Comparison of ENCODE assay signal across 31 cellular contexts in genomic region chr18:7105943-7106342, GRCh38. TPM values are rescaled to one million over a fixed set of nuclear protein-coding genes. Genes with fewer than 3 reads are reported as not detected.
"Had no signal": no experiment of that assay in that cellular context is flagged by ENCODE, and none has a peak within 500 bp of the region (broad histone marks: within the 10 kb centered on the region; RNA-seq: fewer than 3 reads in every experiment).

No MANE protein-coding gene starts in this region.

- H3K27me3 Mint-ChIP-seq: activated CD4-positive, alpha-beta T cell treated with anti-CD3 and anti-CD28 coated beads, Interleukin-2, amount 10 ng/mL, durations not matched to agents 7 days and 5 days; activated naive CD8-positive, alpha-beta T cell treated with anti-CD3 and anti-CD28 coated beads, Interleukin-2, amount 10 ng/mL, durations not matched to agents 7 days and 5 days had no signal

- H3K36me3 ChIP-seq: ascending aorta, breast epithelium, SJCRH30 had no signal

- H3K9me3 Mint-ChIP-seq: activated T-cell treated with anti-CD3 and anti-CD28 coated beads, Interleukin-2, amount 50 U/mL, for 24 hours had no signal

- H3K27me3 ChIP-seq: ascending aorta, breast epithelium, SJCRH30 had no signal

- H3K27ac ChIP-seq: ascending aorta, breast epithelium, SJCRH30, SK-N-MC had no signal

- FAIRE-seq: TTC549 had no signal

- H3K4me1 Mint-ChIP-seq: activated CD4-positive, alpha-beta T cell treated with anti-CD3 and anti-CD28 coated beads for 36 hours; activated CD4-positive, alpha-beta T cell treated with anti-CD3 and anti-CD28 coated beads, Interleukin-2, amount 10 ng/mL, durations not matched to agents 7 days and 5 days; activated naive CD4-positive, alpha-beta T cell treated with anti-CD3 and anti-CD28 coated beads, Interleukin-2, amount 50 U/mL, for 24 hours; activated naive CD8-positive, alpha-beta T cell treated with anti-CD3 and anti-CD28 coated beads, Interleukin-2, amount 10 ng/mL, durations not matched to agents 7 days and 5 days had no signal

- H3K27ac Mint-ChIP-seq: activated CD4-positive, alpha-beta T cell treated with anti-CD3 and anti-CD28 coated beads for 36 hours; activated CD4-positive, alpha-beta T cell treated with anti-CD3 and anti-CD28 coated beads, Interleukin-2, amount 10 ng/mL, durations not matched to agents 7 days and 5 days; activated CD8-positive, alpha-beta T cell treated with anti-CD3 and anti-CD28 coated beads, Interleukin-2, amount 10 ng/mL, durations not matched to agents 7 days and 5 days; activated naive CD4-positive, alpha-beta T cell treated with anti-CD3 and anti-CD28 coated beads, Interleukin-2, amount 50 U/mL, for 24 hours; activated naive CD8-positive, alpha-beta T cell treated with anti-CD3 and anti-CD28 coated beads, Interleukin-2, amount 10 ng/mL, durations not matched to agents 7 days and 5 days; activated T-cell treated with anti-CD3 and anti-CD28 coated beads, Interleukin-2, amount 50 U/mL, for 24 hours; activated T-helper 2 cell treated with anti-CD3 and anti-CD28 coated beads, Interferon-gamma antibody, Interleukin-2, Interleukin-4, amounts not matched to agents 10 μg/mL and 5 μg/mL and 100 μg/mL, durations not matched to agents 14 hours and 24 hours and 36 hours; T-helper 1 cell treated with Interleukin-12 subunit alpha and Interleukin-12 subunit beta and Interleukin-4 antibody, amounts not matched to agents 30 μg/mL and 1 μg/mL, for 36 hours; T-helper 2 cell treated with Interferon-gamma antibody and Interleukin-4, amounts not matched to agents 5 μg/mL and 100 μg/mL, for 36 hours had no signal

- ATAC-seq: activated CD4-positive, alpha-beta T cell treated with anti-CD3 and anti-CD28 coated beads for 36 hours; activated CD4-positive, CD25-positive, alpha-beta regulatory T cell treated with anti-CD3 and anti-CD28 coated beads, Interleukin-2, amount 50 U/mL, for 24 hours; activated CD8-positive, alpha-beta T cell treated with anti-CD3 and anti-CD28 coated beads, Interleukin-2, amount 10 ng/mL, durations not matched to agents 7 days and 5 days; Panc1 had no signal

- H3K36me3 Mint-ChIP-seq: activated naive CD4-positive, alpha-beta T cell treated with anti-CD3 and anti-CD28 coated beads, Interleukin-2, amount 50 U/mL, for 24 hours; activated naive CD8-positive, alpha-beta T cell treated with anti-CD3 and anti-CD28 coated beads, Interleukin-2, amount 10 ng/mL, durations not matched to agents 7 days and 5 days had no signal

- H3K4me3 Mint-ChIP-seq: activated CD4-positive, alpha-beta T cell treated with anti-CD3 and anti-CD28 coated beads for 36 hours; activated CD4-positive, alpha-beta T cell treated with anti-CD3 and anti-CD28 coated beads, Interleukin-2, amount 10 ng/mL, durations not matched to agents 7 days and 5 days; activated CD8-positive, alpha-beta T cell treated with anti-CD3 and anti-CD28 coated beads, Interleukin-2, amount 10 ng/mL, durations not matched to agents 7 days and 5 days; activated naive CD4-positive, alpha-beta T cell treated with anti-CD3 and anti-CD28 coated beads, Interleukin-2, amount 50 U/mL, for 24 hours; activated naive CD8-positive, alpha-beta T cell treated with anti-CD3 and anti-CD28 coated beads, Interleukin-2, amount 10 ng/mL, durations not matched to agents 7 days and 5 days; activated T-cell treated with anti-CD3 and anti-CD28 coated beads, Interleukin-2, amount 50 U/mL, for 24 hours; T-helper 1 cell treated with Interleukin-12 subunit alpha and Interleukin-12 subunit beta and Interleukin-4 antibody, amounts not matched to agents 30 μg/mL and 1 μg/mL, for 36 hours; T-helper 2 cell treated with Interferon-gamma antibody and Interleukin-4, amounts not matched to agents 5 μg/mL and 100 μg/mL, for 36 hours had no signal

- H3K4me1 ChIP-seq: ascending aorta, breast epithelium, SJCRH30 had no signal

- H3K9me3 ChIP-seq: ascending aorta, breast epithelium, SJCRH30 had no signal

- DNase-seq: activated CD4-positive, alpha-beta T cell treated with anti-CD3 and anti-CD28 coated beads for 36 hours; activated CD4-positive, alpha-beta T cell treated with anti-CD3 and anti-CD28 coated beads, Interleukin-2, amount 10 ng/mL, durations not matched to agents 7 days and 5 days; activated CD4-positive, alpha-beta T cell treated with anti-CD3 and anti-CD28 coated beads, Interleukin-2, amount 50 U/mL, for 48 hours; activated CD8-positive, alpha-beta T cell treated with anti-CD3 and anti-CD28 coated beads, Interleukin-2, amount 10 ng/mL, durations not matched to agents 7 days and 5 days; activated gamma-delta T cell; activated naive CD4-positive, alpha-beta T cell treated with Interleukin-2 at 50 U/mL for 16 hours; activated naive CD8-positive, alpha-beta T cell treated with anti-CD3 and anti-CD28 coated beads, Interleukin-2, amount 10 ng/mL, durations not matched to agents 7 days and 5 days; activated T-cell treated with anti-CD3 and anti-CD28 coated beads, Interleukin-2, amount 50 U/mL, for 24 hours; amygdala; MM.1S; MV-4-11; NCI-H1092; NCI-H1436 treated with DMSO at 0.1 percent for 48 hours; NCI-H1694 treated with DMSO at 0.1 percent for 48 hours; NCI-H2029; NCI-H2171 treated with DMSO at 0.1 percent for 48 hours; NCI-H226; NCI-H446 treated with DMSO at 0.1 percent for 48 hours; NCI-H524; SHP77; SJCRH30 had no signal

- H3K4me3 ChIP-seq: ascending aorta, breast epithelium, SJCRH30, SK-N-MC had no signal

RNA-seq across cellular contexts. Expression of gene LAMA1, which starts 11.7 kb away (rescaled TPM):
- total RNA-seq: activated CD4-positive, alpha-beta T cell treated with anti-CD3 and anti-CD28 coated beads for 36 hours; activated CD4-positive, alpha-beta T cell treated with anti-CD3 and anti-CD28 coated beads, Interleukin-2, amount 10 ng/mL, durations not matched to agents 7 days and 5 days; activated CD8-positive, alpha-beta T cell treated with anti-CD3 and anti-CD28 coated beads, Interleukin-2, amount 10 ng/mL, durations not matched to agents 7 days and 5 days; activated naive CD8-positive, alpha-beta T cell treated with anti-CD3 and anti-CD28 coated beads, Interleukin-2, amount 10 ng/mL, durations not matched to agents 7 days and 5 days; activated T-helper 2 cell treated with anti-CD3 and anti-CD28 coated beads, Interferon-gamma antibody, Interleukin-2, Interleukin-4, amounts not matched to agents 10 μg/mL and 5 μg/mL and 100 μg/mL, durations not matched to agents 14 hours and 24 hours and 36 hours; ascending aorta had no signal
